8 cellular contexts compared by ENCODE assay signal in the genomic region with DNA sequence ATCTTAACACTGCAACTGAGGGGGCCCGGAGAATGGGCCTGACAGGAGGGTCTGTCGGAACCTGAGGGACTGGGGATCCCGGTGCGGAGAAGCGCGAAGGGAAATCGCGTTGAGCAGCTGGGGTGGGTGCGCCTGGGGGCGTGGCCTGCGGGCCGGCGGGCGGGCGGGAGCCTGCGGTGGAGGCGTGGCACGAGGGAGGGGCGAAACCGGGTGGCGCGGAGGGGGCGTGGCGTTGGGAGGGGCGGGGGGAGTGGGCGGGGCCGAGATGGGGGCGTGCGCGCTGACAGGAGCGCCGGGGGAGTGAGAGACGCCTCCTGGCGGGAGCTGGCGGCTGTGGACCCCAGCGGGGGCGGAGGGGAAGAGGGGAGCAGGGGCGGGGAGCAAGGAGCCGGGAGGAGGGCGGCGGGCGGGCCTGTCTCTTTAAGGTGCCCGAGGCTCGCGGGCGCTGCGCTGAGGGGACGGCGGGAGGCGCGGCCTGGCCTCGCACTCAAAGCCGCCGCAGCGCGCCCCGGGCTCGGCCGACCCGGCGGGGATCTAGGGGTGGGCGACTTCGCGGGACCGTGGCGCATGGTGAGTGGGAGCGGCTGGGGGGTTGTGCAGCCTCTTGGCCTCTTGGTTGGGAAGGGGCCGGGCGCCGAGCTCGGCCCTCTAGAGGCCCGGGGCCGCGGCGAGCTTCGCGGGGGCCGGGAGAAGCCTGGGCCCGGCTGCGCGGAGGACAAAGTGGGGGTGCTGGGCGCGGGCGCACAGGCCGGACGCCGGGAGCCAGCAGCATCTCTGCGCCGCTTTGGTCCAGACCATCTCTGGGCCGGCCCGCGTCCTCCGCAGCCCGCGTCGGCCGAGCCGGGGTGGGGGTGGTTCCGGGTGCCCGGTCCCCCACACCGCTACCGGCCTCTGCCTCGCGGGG. TPM values are rescaled to one million over a fixed set of nuclear protein-coding genes. Genes with fewer than 3 reads are reported as not detected.
A peak's percentile ranks its signal among the peaks of the same experiment; 100 is the strongest.
DNase-seq lines count a peak whose midpoint lies in the region; ATAC-seq and TF ChIP-seq lines count a peak whose summit lies in the region.

A gene (plus strand): TSS at position 423 of the 904 bp plus-strand sequence. CDS start 2,457 bp downstream, outside the sequence.

- peaks cover 11% of the 10 kb centered on the region; the same call in 1 of the 2 replicates for H3K79me2 ChIP-seq in KMS-11 (ENCODE audit: insufficient read depth, low read depth)

- intact Hi-C loops in activated T-helper 2 cell treated with anti-CD3 and anti-CD28 coated beads, Interferon-gamma antibody, Interleukin-2, Interleukin-4, amounts not matched to agents 10 μg/mL and 5 μg/mL and 100 μg/mL, durations not matched to agents 14 hours and 24 hours and 36 hours (cut with micrococcal nuclease) = loop anchor here (1.0 to 10.0 kb wide), 6 partner anchors 141 to 632 kb away; a partner anchor contains a TSS

- peaks cover 23% of the 10 kb centered on the region for H3K27me3 Mint-ChIP-seq in activated T-helper 2 cell treated with anti-CD3 and anti-CD28 coated beads, Interferon-gamma antibody, Interleukin-2, Interleukin-4, amounts not matched to agents 10 μg/mL and 5 μg/mL and 100 μg/mL, durations not matched to agents 14 hours and 24 hours and 36 hours (ENCODE audit: low read depth)
- peaks cover under 1 to 6% of the 10 kb centered on the region in 2 donors for H3K27me3 Mint-ChIP-seq in natural killer cell treated with Interleukin-12 subunit alpha and Interleukin-12 subunit beta and Interleukin-15 and Interleukin-18, amount 100 ng/mL, for 72 hours

- H3K4me3 ChIP-seq in KMS-11 (IDR thresholded peaks at IDR 0.05; ENCODE audit: insufficient read depth, low read depth, low read length) (no peak within 1 kb of the TSS), fibroblast of pulmonary artery (replicated peaks; ENCODE audit: low read depth, low read length) (peak within 1 kb of the TSS; percentile 71)

- H3K4me1 ChIP-seq in KMS-11 (ENCODE audit: low read depth, poor library complexity, severe bottlenecking) = peaks cover 14% of the 10 kb centered on the region

- H3K4me1 Mint-ChIP-seq in activated T-helper 2 cell treated with anti-CD3 and anti-CD28 coated beads, Interferon-gamma antibody, Interleukin-2, Interleukin-4, amounts not matched to agents 10 μg/mL and 5 μg/mL and 100 μg/mL, durations not matched to agents 14 hours and 24 hours and 36 hours (ENCODE audit: low read depth) = peaks cover 19% of the 10 kb centered on the region
- peaks cover 14 to 31% of the 10 kb centered on the region in 2 donors for H3K4me1 Mint-ChIP-seq in natural killer cell treated with Interleukin-12 subunit alpha and Interleukin-12 subunit beta and Interleukin-15 and Interleukin-18, amount 100 ng/mL, for 72 hours (ENCODE audit: low read depth in 2 of 2)

- H2AFZ ChIP-seq in KMS-11 (ENCODE audit: low read depth) = peak within 1 kb of the TSS; percentile 82

- peak; percentile 81 for ATAC-seq in GM21737 (IDR thresholded peaks at IDR 0.05; ENCODE audit: unreplicated experiment)
- ATAC-seq in natural killer cell treated with Interleukin-12 subunit alpha and Interleukin-12 subunit beta and Interleukin-15 and Interleukin-18, amount 100 ng/mL, for 72 hours = peak; percentile 95 to 96
- peak; percentile 91 for ATAC-seq in stimulated activated naive CD8-positive, alpha-beta T cell treated with anti-CD3 and anti-CD28 coated beads, Interleukin-15, Interleukin-2, amounts not matched to agents 100 U/mL and 50 U/mL, for 24 hours

- peak within 1 kb of the TSS; percentile 86 for H3K4me2 ChIP-seq in KMS-11

- no peaks in the 10 kb centered on the region for H4K20me1 ChIP-seq in KMS-11 (ENCODE audit: insufficient read depth)

- H3K27ac Mint-ChIP-seq in activated T-helper 2 cell treated with anti-CD3 and anti-CD28 coated beads, Interferon-gamma antibody, Interleukin-2, Interleukin-4, amounts not matched to agents 10 μg/mL and 5 μg/mL and 100 μg/mL, durations not matched to agents 14 hours and 24 hours and 36 hours = peak within 1 kb of the TSS; percentile 65
- H3K27ac Mint-ChIP-seq in natural killer cell treated with Interleukin-12 subunit alpha and Interleukin-12 subunit beta and Interleukin-15 and Interleukin-18, amount 100 ng/mL, for 72 hours = peak within 1 kb of the TSS; percentile 70 to 83

- no peaks in the 10 kb centered on the region for H3K36me3 ChIP-seq in KMS-11 (ENCODE audit: insufficient read depth)

- peaks cover 9% of the 10 kb centered on the region for H3K36me3 Mint-ChIP-seq in activated T-helper 2 cell treated with anti-CD3 and anti-CD28 coated beads, Interferon-gamma antibody, Interleukin-2, Interleukin-4, amounts not matched to agents 10 μg/mL and 5 μg/mL and 100 μg/mL, durations not matched to agents 14 hours and 24 hours and 36 hours (ENCODE audit: low read depth)
- H3K36me3 Mint-ChIP-seq in natural killer cell treated with Interleukin-12 subunit alpha and Interleukin-12 subunit beta and Interleukin-15 and Interleukin-18, amount 100 ng/mL, for 72 hours = peaks cover 8% of the 10 kb centered on the region

- H3K27me3 ChIP-seq in KMS-11 (ENCODE audit: insufficient read depth, low read depth) = no peaks in the 10 kb centered on the region

- H3K27ac ChIP-seq in KMS-11 = no peak within 1 kb of the TSS; the same call in 1 of the 2 replicates

- peak within 1 kb of the TSS; percentile 66 for H3K9ac ChIP-seq in KMS-11

- DNase-seq in Daoy (ENCODE audit: low read depth) = peak; percentile 89
- peak; percentile 92 for DNase-seq in RPMI8226
- DNase-seq in activated T-helper 2 cell treated with anti-CD3 and anti-CD28 coated beads, Interferon-gamma antibody, Interleukin-2, Interleukin-4, amounts not matched to agents 10 μg/mL and 5 μg/mL and 100 μg/mL, durations not matched to agents 14 hours and 24 hours and 36 hours (ENCODE audit: low spot score) = peak; percentile 89
- peak; percentile 96 for DNase-seq in fibroblast of pulmonary artery (ENCODE audit: low read depth)
- peak; percentile 97 for DNase-seq in natural killer cell treated with Interleukin-12 subunit alpha and Interleukin-12 subunit beta and Interleukin-15 and Interleukin-18, amount 100 ng/mL, for 72 hours (ENCODE audit: low spot score)
- DNase-seq in stimulated activated naive CD8-positive, alpha-beta T cell treated with anti-CD3 and anti-CD28 coated beads, Interleukin-15, Interleukin-2, amounts not matched to agents 100 U/mL and 50 U/mL, for 24 hours = peak; percentile 94

- TF ChIP-seq CTCF in KMS-11 (conservative IDR thresholded peaks at IDR 0.05; ENCODE audit: low read depth, low read length) (peak; percentile 29; the same call in 1 of the 2 replicates), fibroblast of pulmonary artery (IDR thresholded peaks at IDR 0.05; ENCODE audit: low read length, missing control alignments) (peak; percentile 15)

- no peaks in the 10 kb centered on the region for H3K9me3 Mint-ChIP-seq in activated T-helper 2 cell treated with anti-CD3 and anti-CD28 coated beads, Interferon-gamma antibody, Interleukin-2, Interleukin-4, amounts not matched to agents 10 μg/mL and 5 μg/mL and 100 μg/mL, durations not matched to agents 14 hours and 24 hours and 36 hours
- no peaks in the 10 kb centered on the region for H3K9me3 Mint-ChIP-seq in natural killer cell treated with Interleukin-12 subunit alpha and Interleukin-12 subunit beta and Interleukin-15 and Interleukin-18, amount 100 ng/mL, for 72 hours

- H3K4me3 Mint-ChIP-seq in activated T-helper 2 cell treated with anti-CD3 and anti-CD28 coated beads, Interferon-gamma antibody, Interleukin-2, Interleukin-4, amounts not matched to agents 10 μg/mL and 5 μg/mL and 100 μg/mL, durations not matched to agents 14 hours and 24 hours and 36 hours (ENCODE audit: low read depth) = peak within 1 kb of the TSS; percentile 84
- peak within 1 kb of the TSS; percentile 90 for H3K4me3 Mint-ChIP-seq in natural killer cell treated with Interleukin-12 subunit alpha and Interleukin-12 subunit beta and Interleukin-15 and Interleukin-18, amount 100 ng/mL, for 72 hours

RNA-seq across cellular contexts. Expression of the gene that starts here (rescaled TPM):
- total RNA-seq in Daoy (2014; rRNA removed; shearing (Covaris generic)) = 14.3 and 15.0 TPM in 2 replicates
- 12.1 and 12.9 TPM in 2 replicates for total RNA-seq in activated T-helper 2 cell treated with anti-CD3 and anti-CD28 coated beads, Interferon-gamma antibody, Interleukin-2, Interleukin-4, amounts not matched to agents 10 μg/mL and 5 μg/mL and 100 μg/mL, durations not matched to agents 14 hours and 24 hours and 36 hours
- 10 to 100 TPM; 37.4 to 65.5 TPM for total RNA-seq in natural killer cell treated with Interleukin-12 subunit alpha and Interleukin-12 subunit beta and Interleukin-15 and Interleukin-18, amount 100 ng/mL, for 72 hours
